ENCODE assay signal across 8 cellular contexts in genomic region chr1:228275154-228275434, GRCh38.
DNase-seq lines count a peak whose midpoint lies in the region; ATAC-seq and TF ChIP-seq lines count a peak whose summit lies in the region.
"Had no signal": no experiment of that assay in that cellular context is flagged by ENCODE, and none has a peak within 500 bp of the region (broad histone marks: within the 10 kb centered on the region; RNA-seq: fewer than 3 reads in every experiment).

No MANE protein-coding gene starts in this region.

- no peaks in the 10 kb centered on the region for H3K27me3 Mint-ChIP-seq in stimulated activated naive CD8-positive, alpha-beta T cell treated with anti-CD3 and anti-CD28 coated beads, Interleukin-15, amount 100 ng/mL, for 72 hours

- peak overlapping the region; percentile 82 to 85 for H3K4me3 Mint-ChIP-seq in stimulated activated naive CD8-positive, alpha-beta T cell treated with anti-CD3 and anti-CD28 coated beads, Interleukin-15, amount 100 ng/mL, for 72 hours

- no peak for TF ChIP-seq POLR2A in adrenal gland (IDR thresholded peaks at IDR 0.05)

- H3K9ac ChIP-seq in HUES48 (ENCODE audit: low read depth, low read length), result peak overlapping the region; percentile 35; the same call in 1 of the 2 replicates

- peak overlapping the region in 1 of 2 donors; percentile 75 for H3K27ac Mint-ChIP-seq in stimulated activated naive CD8-positive, alpha-beta T cell treated with anti-CD3 and anti-CD28 coated beads, Interleukin-15, amount 100 ng/mL, for 72 hours

- no peak for TF ChIP-seq CTCF in adrenal gland (IDR thresholded peaks at IDR 0.05)
- no peak for TF ChIP-seq CTCF in kidney epithelial cell (IDR thresholded peaks at IDR 0.05; ENCODE audit: insufficient read depth, low read length, poor library complexity, severe bottlenecking)

- peaks cover 18% of the 10 kb centered on the region for H3K36me3 ChIP-seq in HUES48 (ENCODE audit: control insufficient read depth, insufficient read depth, low read length)
- H3K36me3 ChIP-seq in adrenal gland (replicated peaks in 1 of 2), result no peaks in the 10 kb centered on the region
- no peaks in the 10 kb centered on the region for H3K36me3 ChIP-seq in kidney epithelial cell (ENCODE audit: control insufficient read depth, insufficient read depth, low read length)
- H3K36me3 ChIP-seq in aorta (ENCODE audit: control insufficient read depth in 1 of 2, insufficient read depth in 2 of 2, low read length in 1 of 2), result no peaks in the 10 kb centered on the region

- intact Hi-C loops in adrenal gland (cut with DNase I), result no loop called here
- intact Hi-C loops in aorta (cut with DNase I), result loop anchor here in 1 of 2 donors (5.0 to 10.0 kb wide), 2 partner anchors 100 to 108 kb away; partner anchors contain the start of gene IBA57

- 59 to 72% (median 69%) methylated on average over 6 to 8 of the region's 8 CpGs for WGBS in adrenal gland, 4 donors
- WGBS in aorta, 2 donors, result 79 to 80% methylated on average over 8 of the region's 8 CpGs

- H3K4me1 ChIP-seq in HUES48 (ENCODE audit: control insufficient read depth, insufficient read depth, low read length) (0 out of 2 replicates have a peak, but pooled peaks cover 6% of the 10 kb centered on the region), adrenal gland (replicated peaks in 1 of 2) (peaks cover 6 to 10% of the 10 kb centered on the region in 2 donors), aorta (ENCODE audit: control insufficient read depth in 1 of 2, insufficient read depth in 2 of 2, low read length in 2 of 2) (no peaks in the 10 kb centered on the region)

- H3K9me3 Mint-ChIP-seq in stimulated activated naive CD8-positive, alpha-beta T cell treated with anti-CD3 and anti-CD28 coated beads, Interleukin-15, amount 100 ng/mL, for 72 hours, result no peaks in the 10 kb centered on the region

- DNase-seq in adrenal gland (peak in 2 of 7 donors; percentile 14 to 45), kidney epithelial cell (ENCODE audit: low read depth) (no peak), aorta (no peak), NCI-H2196 (lab: John Stamatoyannopoulos, UW; ENCODE audit: unreplicated experiment) (no peak)
- no peak for DNase-seq in stimulated activated naive CD8-positive, alpha-beta T cell treated with anti-CD3 and anti-CD28 coated beads, Interleukin-15, amount 100 ng/mL, for 72 hours
- DNase-seq: NCI-H2107 had no signal

- peak overlapping the region; percentile 20 for H3K27ac ChIP-seq in HUES48 (ENCODE audit: low read depth, low read length)
- H3K27ac ChIP-seq in adrenal gland, result peak overlapping the region in 2 of 5 donors; percentile 55 to 69
- no peak overlapping the region for H3K27ac ChIP-seq in aorta (ENCODE audit: low read depth in 1 of 2, low read length in 2 of 2)

- H3K4me3 ChIP-seq in HUES48 (ENCODE audit: low read depth, low read length) (peak overlapping the region; percentile 69), adrenal gland (peak overlapping the region in 3 of 4 donors; percentile 45 to 63 (median 48)), kidney epithelial cell (ENCODE audit: low read depth, low read length) (peak overlapping the region; percentile 36), aorta (ENCODE audit: low read length in 2 of 2) (peak overlapping the region in 1 of 2 donors; percentile 68)

- H3K4me1 Mint-ChIP-seq in stimulated activated naive CD8-positive, alpha-beta T cell treated with anti-CD3 and anti-CD28 coated beads, Interleukin-15, amount 100 ng/mL, for 72 hours, result peaks cover 34% of the 10 kb centered on the region

- H3K9me3 ChIP-seq in HUES48 (ENCODE audit: control insufficient read depth, insufficient read depth, low read length), result no peaks in the 10 kb centered on the region
- no peaks in the 10 kb centered on the region for H3K9me3 ChIP-seq in adrenal gland (replicated peaks in 1 of 3)
- no peaks in the 10 kb centered on the region for H3K9me3 ChIP-seq in aorta (ENCODE audit: control insufficient read depth, low read length)

- H3K27me3 ChIP-seq in HUES48 (ENCODE audit: control insufficient read depth, insufficient read depth, low read length), result peaks cover 10% of the 10 kb centered on the region
- no peaks in the 10 kb centered on the region for H3K27me3 ChIP-seq in adrenal gland
- peaks cover 2% of the 10 kb centered on the region for H3K27me3 ChIP-seq in kidney epithelial cell (ENCODE audit: control insufficient read depth, insufficient read depth, low read length)
- H3K27me3 ChIP-seq in aorta (ENCODE audit: control insufficient read depth in 1 of 2, insufficient read depth in 2 of 2, low read length in 1 of 2), result no peaks in the 10 kb centered on the region

- peak; percentile 1 for ATAC-seq in stimulated activated naive CD8-positive, alpha-beta T cell treated with anti-CD3 and anti-CD28 coated beads, Interleukin-15, amount 100 ng/mL, for 72 hours
- ATAC-seq in HG03280 (IDR thresholded peaks at IDR 0.05; ENCODE audit: unreplicated experiment) (no peak), aorta (ENCODE audit: low FRiP score) (no peak)
